25 cellular contexts compared by ENCODE assay signal in the genomic region with DNA sequence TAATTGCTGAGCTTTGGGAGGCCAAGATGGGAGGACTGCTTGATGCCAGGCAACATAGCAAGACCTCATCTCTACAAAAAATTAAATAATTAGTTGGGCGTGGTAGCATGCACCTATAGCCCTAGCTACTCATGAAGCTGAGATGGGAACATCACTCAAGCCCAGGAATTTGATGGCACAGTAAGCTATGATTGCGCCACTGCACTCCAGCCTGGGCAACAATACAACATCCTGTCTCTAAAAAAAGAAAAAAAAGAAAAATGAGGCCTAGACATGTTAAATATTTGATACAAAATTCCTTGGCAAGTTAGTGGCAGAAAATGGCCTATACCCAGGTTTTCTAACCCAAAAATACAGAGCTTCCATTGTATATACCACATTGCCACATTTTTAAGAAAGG.
DNase-seq lines count a peak whose midpoint lies in the region; ATAC-seq and TF ChIP-seq lines count a peak whose summit lies in the region.
"Had no signal": no experiment of that assay in that cellular context is flagged by ENCODE, and none has a peak within 500 bp of the region (broad histone marks: within the 10 kb centered on the region; RNA-seq: fewer than 3 reads in every experiment).

No MANE protein-coding gene starts in this region.

- 71% methylated on average over 2 of the region's 2 CpGs for WGBS in mammary epithelial cell (ENCODE audit: low coverage, missing lambda C conversion rate)

- no peak overlapping the region for H3K27ac ChIP-seq in mammary epithelial cell (ENCODE audit: insufficient read depth, low read depth, low read length)
- H3K27ac ChIP-seq: right lobe of liver, stomach had no signal

- intact Hi-C loops in mammary epithelial cell (cut with micrococcal nuclease) = no loop called here
- intact Hi-C loops in posterior vena cava (cut with DNase I) = no loop called here

- in situ Hi-C loops in mammary epithelial cell (cut with MboI; ENCODE audit: low sequenced_read_pairs in 2 of 2) = no loop called here

- no peak overlapping the region for H3K4me3 ChIP-seq in AG09309 (ENCODE audit: control insufficient read depth, low read depth, low read length)
- H3K4me3 ChIP-seq in mammary epithelial cell (replicated peaks in 1 of 3; ENCODE audit: insufficient read depth in 1 of 3, low read depth in 2 of 3, low read length in 3 of 3) = no peak overlapping the region
- no peak overlapping the region for H3K4me3 ChIP-seq in fibroblast of pulmonary artery (replicated peaks; ENCODE audit: low read depth, low read length)
- H3K4me3 ChIP-seq: right lobe of liver, stomach had no signal

- no peaks in the 10 kb centered on the region for H3K27me3 ChIP-seq in mammary epithelial cell (ENCODE audit: insufficient read depth, low read length)
- H3K27me3 ChIP-seq: BE2C, right lobe of liver, stomach had no signal

- H2AFZ ChIP-seq in mammary epithelial cell (ENCODE audit: low read depth, low read length) = no peak overlapping the region

- no peaks in the 10 kb centered on the region for H3K79me2 ChIP-seq in mammary epithelial cell (ENCODE audit: insufficient read depth, low read length)

- no peak overlapping the region for H3K9ac ChIP-seq in mammary epithelial cell (ENCODE audit: insufficient read depth, low read length)

- no TSS peak for BruUV-seq in mammary epithelial cell (replicated peaks; lab: Mats Ljungman, UMichigan)

- dilution Hi-C loops in mammary epithelial cell (cut with HindIII; ENCODE audit: low sequenced_read_pairs) = no loop called here

- H3K36me3 ChIP-seq in mammary epithelial cell (ENCODE audit: insufficient read depth, low read length) = no peaks in the 10 kb centered on the region
- H3K36me3 ChIP-seq: right lobe of liver, stomach had no signal

- TF ChIP-seq CTCF in AG09309 (IDR thresholded peaks at IDR 0.05; ENCODE audit: control insufficient read depth, insufficient read depth, low read depth, low read length, missing control alignments) (no peak), mammary epithelial cell (conservative IDR thresholded peaks at IDR 0.05 in 1 of 2, IDR thresholded peaks at IDR 0.05 in 1 of 2; ENCODE audit: extremely low read depth in 1 of 2, insufficient read depth in 1 of 2, low read depth in 1 of 2, low read length in 2 of 2) (no peak), fibroblast of pulmonary artery (IDR thresholded peaks at IDR 0.05; ENCODE audit: low read length, missing control alignments) (no peak)

- DNase-seq in AG09309 (ENCODE audit: low read depth) (peak; percentile 10), HT1080 (ENCODE audit: low read depth) (peak; percentile 53), mammary epithelial cell (peak; percentile 22), fibroblast of pulmonary artery (ENCODE audit: low read depth) (peak; percentile 69), cerebellum (ENCODE audit: low spot score) (no peak), posterior vena cava (ENCODE audit: low spot score) (no peak)
- DNase-seq: activated CD4-positive, alpha-beta T cell treated with anti-CD3 and anti-CD28 coated beads, Interleukin-2, amount 50 U/mL, for 48 hours; activated T-cell treated with anti-CD3 and anti-CD28 coated beads, Interleukin-2, amount 50 U/mL, for 48 hours; BE2C; CD8-positive, alpha-beta T cell; HCEC 1CT; head of caudate nucleus; kidney; NCI-H1092 treated with DMSO at 0.1 percent for 48 hours; NCI-H187; NCI-H2171; NCI-H526; posterior cingulate gyrus; right lobe of liver; Right ventricle myocardium superior; stomach; T-helper 2 cell had no signal

- no peaks in the 10 kb centered on the region for H4K20me1 ChIP-seq in mammary epithelial cell (ENCODE audit: insufficient read depth, low read length)

- no peaks in the 10 kb centered on the region for H3K9me3 ChIP-seq in mammary epithelial cell (replicated peaks; ENCODE audit: insufficient read depth, low read length)
- H3K9me3 ChIP-seq: BE2C, right lobe of liver, stomach had no signal

- CTCF ChIA-PET in mammary epithelial cell (lab: Charles Lee; ENCODE audit: low non-redundant PET) = no interaction called here

- ATAC-seq in HG03520 (IDR thresholded peaks at IDR 0.05; ENCODE audit: unreplicated experiment) = no peak
- ATAC-seq in HG03571 (IDR thresholded peaks at IDR 0.05; ENCODE audit: unreplicated experiment) = no peak
- ATAC-seq: activated CD4-positive, CD25-positive, alpha-beta regulatory T cell treated with anti-CD3 and anti-CD28 coated beads, Interleukin-2, amount 50 U/mL, for 24 hours; CD8-positive, alpha-beta T cell; right lobe of liver had no signal

- H3K4me2 ChIP-seq in mammary epithelial cell (ENCODE audit: insufficient read depth, low read depth, low read length) = no peak overlapping the region

- H3K4me1 ChIP-seq in mammary epithelial cell (ENCODE audit: insufficient read depth, low read length) = peaks cover 8% of the 10 kb centered on the region
- H3K4me1 ChIP-seq: right lobe of liver, stomach had no signal

Comparison
In these comparisons a context has a peak if more than half of its experiments do, and no peak if none do; other contexts are left out.
1. DNase-seq: peak in AG09309 (single experiment), HT1080 (single experiment), mammary epithelial cell (single experiment) and fibroblast of pulmonary artery (single experiment); none in cerebellum (single experiment) and posterior vena cava (single experiment).